ENCODE assay signal across 1 cellular context in genomic region chr7:22402250-22402649, GRCh38.
TF ChIP-seq lines count a peak whose summit lies in the region.

No MANE protein-coding gene starts in this region.

TF ChIP-seq in HepG2, 621 proteins besides CTCF, POLR2A, EP300 and RAD21:
- no peak for TF ChIP-seq ZNF598 (CRISPR knock-in tag; IDR thresholded peaks at IDR 0.05; ENCODE audit: borderline replicate concordance)
- no peak for TF ChIP-seq HCFC1 (IDR thresholded peaks at IDR 0.05; ENCODE audit: low read depth, low read length)
- no peak for TF ChIP-seq SNAPC4 (CRISPR knock-in tag; IDR thresholded peaks at IDR 0.05)
